ENCODE assay signal across 8 cellular contexts in the genomic region with DNA sequence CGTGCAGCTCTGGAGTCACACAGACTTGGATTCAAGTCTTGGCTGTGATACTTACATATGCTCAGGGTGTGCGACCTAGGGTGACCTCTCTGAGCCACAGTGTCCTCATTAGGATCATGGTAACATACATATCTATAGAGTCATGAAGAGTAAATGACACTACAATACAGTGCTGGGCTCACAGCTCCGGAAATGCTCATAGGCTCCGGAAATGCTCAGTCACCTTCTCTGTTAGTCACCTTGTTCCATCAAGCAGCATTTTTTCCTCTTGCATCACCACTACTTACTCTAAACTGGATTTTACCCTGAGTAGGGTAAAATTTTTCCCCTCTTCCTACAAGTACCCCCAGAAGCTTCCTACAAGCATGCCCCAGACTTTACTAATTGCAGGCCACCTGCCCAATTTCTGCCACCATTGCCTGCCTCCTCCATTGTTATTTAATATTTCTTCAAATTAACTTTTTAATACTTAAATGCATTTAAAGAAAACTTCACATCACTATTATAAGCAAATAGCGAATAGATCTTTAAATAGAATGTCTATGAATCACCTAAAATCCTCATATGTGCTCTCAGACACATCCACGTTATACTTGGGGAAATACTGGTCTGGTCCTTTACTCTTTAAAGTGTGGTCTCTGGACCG.
DNase-seq lines count a peak whose midpoint lies in the region; ATAC-seq and TF ChIP-seq lines count a peak whose summit lies in the region.

No MANE protein-coding gene starts in this region.

- DNase-seq in AG10803 (ENCODE audit: low read depth) (peak; percentile 86), NOMO-1 treated with dmso at 0.1 percent for 144 hours (lab: John Stamatoyannopoulos, UW; ENCODE audit: unreplicated experiment) (peak; percentile 17), natural killer cell (no peak), gastrocnemius medialis (no peak), NCI-H345 treated with DMSO at 0.1 percent for 48 hours (lab: John Stamatoyannopoulos, UW; ENCODE audit: unreplicated experiment) (no peak), COR-L47 (lab: John Stamatoyannopoulos, UW) (no peak), NCI-H524 (lab: John Stamatoyannopoulos, UW) (no peak)

- TF ChIP-seq POLR2A in gastrocnemius medialis (IDR thresholded peaks at IDR 0.05): no peak

- no peak overlapping the region for H3K27ac ChIP-seq in gastrocnemius medialis

- H3K4me1 Mint-ChIP-seq in activated naive CD4-positive, alpha-beta T cell treated with anti-CD3 and anti-CD28 coated beads, Interleukin-2, amount 50 U/mL, for 24 hours: peaks cover 23% of the 10 kb centered on the region
- H3K4me1 Mint-ChIP-seq in natural killer cell: no peaks in the 10 kb centered on the region

- H3K4me3 ChIP-seq in AG10803 (ENCODE audit: low read length): no peak overlapping the region
- no peak overlapping the region for H3K4me3 ChIP-seq in gastrocnemius medialis

- H3K4me1 ChIP-seq in gastrocnemius medialis: no peaks in the 10 kb centered on the region

- TF ChIP-seq CTCF in AG10803 (conservative IDR thresholded peaks at IDR 0.05; ENCODE audit: low read length): no peak
- TF ChIP-seq CTCF in natural killer cell (IDR thresholded peaks at IDR 0.05): no peak
- TF ChIP-seq CTCF in gastrocnemius medialis (IDR thresholded peaks at IDR 0.05 in 4 of 5, conservative IDR thresholded peaks at IDR 0.05 in 1 of 5): no peak

- ATAC-seq in natural killer cell (peak; percentile 63 to 75 (median 69)), gastrocnemius medialis (no peak)

- in situ Hi-C loops in gastrocnemius medialis (cut with MboI; ENCODE audit: low sequenced_read_pairs in 4 of 4): no loop called here

- no peaks in the 10 kb centered on the region for H3K36me3 Mint-ChIP-seq in activated naive CD4-positive, alpha-beta T cell treated with anti-CD3 and anti-CD28 coated beads, Interleukin-2, amount 50 U/mL, for 24 hours
- H3K36me3 Mint-ChIP-seq in natural killer cell: no peaks in the 10 kb centered on the region

- peak overlapping the region; percentile 95 for H3K27ac Mint-ChIP-seq in activated naive CD4-positive, alpha-beta T cell treated with anti-CD3 and anti-CD28 coated beads, Interleukin-2, amount 50 U/mL, for 24 hours
- no peak overlapping the region for H3K27ac Mint-ChIP-seq in natural killer cell

- H3K9me3 Mint-ChIP-seq in activated naive CD4-positive, alpha-beta T cell treated with anti-CD3 and anti-CD28 coated beads, Interleukin-2, amount 50 U/mL, for 24 hours: no peaks in the 10 kb centered on the region
- H3K9me3 Mint-ChIP-seq in natural killer cell: no peaks in the 10 kb centered on the region

- no peaks in the 10 kb centered on the region for H3K27me3 Mint-ChIP-seq in activated naive CD4-positive, alpha-beta T cell treated with anti-CD3 and anti-CD28 coated beads, Interleukin-2, amount 50 U/mL, for 24 hours
- no peaks in the 10 kb centered on the region for H3K27me3 Mint-ChIP-seq in natural killer cell (ENCODE audit: low read depth in 2 of 2)

- no peaks in the 10 kb centered on the region for H3K27me3 ChIP-seq in gastrocnemius medialis

- intact Hi-C loops in natural killer cell (cut with micrococcal nuclease): no loop called here
- intact Hi-C loops in gastrocnemius medialis (cut with DNase I; ENCODE audit: low total_unique reads): no loop called here

- peak overlapping the region; percentile 37 for H3K4me3 Mint-ChIP-seq in activated naive CD4-positive, alpha-beta T cell treated with anti-CD3 and anti-CD28 coated beads, Interleukin-2, amount 50 U/mL, for 24 hours
- H3K4me3 Mint-ChIP-seq in natural killer cell: no peak overlapping the region

- H3K36me3 ChIP-seq in gastrocnemius medialis: no peaks in the 10 kb centered on the region

- H3K9me3 ChIP-seq in gastrocnemius medialis: no peaks in the 10 kb centered on the region

Comparison
In these comparisons a context has a peak if more than half of its experiments do, and no peak if none do; other contexts are left out.
1. DNase-seq: peak in AG10803 (single experiment) and NOMO-1 treated with dmso at 0.1 percent for 144 hours (single experiment); none in natural killer cell (single experiment), gastrocnemius medialis (0 of 2), NCI-H345 treated with DMSO at 0.1 percent for 48 hours (single experiment), COR-L47 (single experiment) and NCI-H524 (0 of 2).
2. ATAC-seq: peak in natural killer cell (3 of 3); none in gastrocnemius medialis (0 of 2).